ENCODE assay signal across 1 cellular context in the genomic region with DNA sequence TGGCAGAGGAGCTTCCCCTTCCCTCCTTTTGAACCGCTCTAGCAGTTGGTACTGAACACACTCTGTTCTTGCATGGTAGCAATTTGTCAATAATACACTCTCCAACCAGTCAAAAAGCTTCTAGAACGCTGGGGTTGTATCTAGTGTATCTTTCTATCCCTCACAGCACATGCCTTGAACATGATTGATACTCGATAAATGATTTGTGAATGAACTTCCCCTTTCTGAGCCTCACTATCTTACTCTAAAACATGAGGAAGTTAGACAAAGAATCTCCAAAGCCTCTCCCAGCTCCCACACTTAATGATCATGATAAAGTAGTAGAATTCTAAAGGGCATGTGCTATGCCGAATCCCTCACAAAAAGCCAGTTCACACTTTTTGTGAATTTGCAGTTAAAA.
TF ChIP-seq lines count a peak whose summit lies in the region.

No MANE protein-coding gene starts in this region.

TF ChIP-seq in A549, 52 proteins besides CTCF, POLR2A, EP300 and RAD21 (continued from another document):
- TF ChIP-seq TP53 (CRISPR knock-in tag; IDR thresholded peaks at IDR 0.05) (no peak), TFCP2L1 (CRISPR knock-in tag; IDR thresholded peaks at IDR 0.05) (no peak), HDAC2 (IDR thresholded peaks at IDR 0.05) (no peak), FOSL2 (IDR thresholded peaks at IDR 0.05) (no peak), FOSL2 (CRISPR knock-in tag; IDR thresholded peaks at IDR 0.05) (no peak), ATOH8 (CRISPR knock-in tag; IDR thresholded peaks at IDR 0.05; ENCODE audit: low read depth) (no peak), RFX5 (IDR thresholded peaks at IDR 0.05) (no peak), POLR2AphosphoS2 (conservative IDR thresholded peaks at IDR 0.05; ENCODE audit: low read length) (no peak)
- TF ChIP-seq, protein P1, sequence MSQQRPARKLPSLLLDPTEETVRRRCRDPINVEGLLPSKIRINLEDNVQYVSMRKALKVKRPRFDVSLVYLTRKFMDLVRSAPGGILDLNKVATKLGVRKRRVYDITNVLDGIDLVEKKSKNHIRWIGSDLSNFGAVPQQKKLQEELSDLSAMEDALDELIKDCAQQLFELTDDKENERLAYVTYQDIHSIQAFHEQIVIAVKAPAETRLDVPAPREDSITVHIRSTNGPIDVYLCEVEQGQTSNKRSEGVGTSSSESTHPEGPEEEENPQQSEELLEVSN (IDR thresholded peaks at IDR 0.05; ENCODE audit: borderline replicate concordance, low read depth), result no peak
